Comparison of ENCODE assay signal across 25 cellular contexts in the genomic region with DNA sequence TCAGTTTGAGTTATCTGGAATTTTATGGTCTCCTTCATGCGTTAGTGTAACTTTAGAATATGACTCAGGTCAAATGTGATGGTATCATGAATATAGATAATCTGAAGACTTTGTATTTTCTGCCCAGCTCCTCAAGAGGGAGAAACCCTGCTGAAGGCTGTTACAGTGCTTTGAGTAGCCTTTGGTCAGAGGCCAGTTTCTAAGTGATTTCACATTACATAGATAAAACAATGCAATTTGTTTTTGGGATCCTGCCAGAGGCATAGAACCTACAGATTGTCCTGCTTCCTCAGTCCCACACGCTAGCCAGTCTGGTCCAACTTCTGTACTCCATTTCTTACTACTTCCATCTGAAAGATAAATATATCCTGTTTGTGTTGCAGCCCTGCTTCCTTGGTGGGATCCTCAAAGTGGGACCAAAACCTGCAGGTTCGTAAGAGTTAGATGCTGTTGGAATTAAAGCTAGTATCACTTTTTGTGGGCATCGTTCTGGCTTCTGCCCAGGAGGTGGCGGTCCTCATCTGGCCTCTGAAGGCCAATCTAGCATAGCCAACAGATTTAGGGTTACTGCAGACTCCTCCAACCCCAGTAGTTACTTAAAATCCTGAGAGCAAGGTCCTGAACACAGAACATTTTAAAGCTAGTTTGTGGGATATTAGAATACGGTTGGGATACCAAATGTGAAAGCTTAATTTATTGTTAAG.
A peak's percentile ranks its signal among the peaks of the same experiment; 100 is the strongest.
DNase-seq lines count a peak whose midpoint lies in the region.
"Had no signal": no experiment of that assay in that cellular context is flagged by ENCODE, and none has a peak within 500 bp of the region (broad histone marks: within the 10 kb centered on the region; RNA-seq: fewer than 3 reads in every experiment).

No MANE protein-coding gene starts in this region.

- no peak overlapping the region for H3K9ac ChIP-seq in trophoblast cell (ENCODE audit: low read length)
- H3K9ac ChIP-seq: GM23248 had no signal

- no peak overlapping the region for H3K4me3 ChIP-seq in trophoblast cell (ENCODE audit: low read depth, low read length)
- H3K4me3 ChIP-seq: GM23248, MG63, ovary, tibial artery had no signal

- no peaks in the 10 kb centered on the region for H3K36me3 Mint-ChIP-seq in activated CD4-positive, alpha-beta T cell treated with anti-CD3 and anti-CD28 coated beads, Interleukin-2, amount 10 ng/mL, durations not matched to agents 24 days and 14 days (ENCODE audit: low read depth)
- H3K36me3 Mint-ChIP-seq: naive thymus-derived CD8-positive, alpha-beta T cell had no signal

- H4K91ac ChIP-seq in trophoblast cell (ENCODE audit: low read depth, low read length) = peak overlapping the region; percentile 67

- H2AK5ac ChIP-seq in trophoblast cell (ENCODE audit: low read length) = peak overlapping the region; percentile 35

- H3K4me3 Mint-ChIP-seq in activated CD4-positive, alpha-beta T cell treated with anti-CD3 and anti-CD28 coated beads, Interleukin-2, amount 10 ng/mL, durations not matched to agents 24 days and 14 days = no peak overlapping the region
- H3K4me3 Mint-ChIP-seq: activated T-cell treated with anti-CD3 and anti-CD28 coated beads, Interleukin-2, amount 50 U/mL, for 72 hours; naive thymus-derived CD8-positive, alpha-beta T cell; stimulated activated naive CD8-positive, alpha-beta T cell treated with anti-CD3 and anti-CD28 coated beads, Interleukin-15, amount 100 ng/mL, for 72 hours had no signal

- no peaks in the 10 kb centered on the region for H3K79me2 ChIP-seq in trophoblast cell (ENCODE audit: control insufficient read depth, insufficient read depth, low read length, poor library complexity)

- peaks cover 3 to 9% of the 10 kb centered on the region in 2 experiments for H3K4me1 ChIP-seq in trophoblast cell (ENCODE audit: control insufficient read depth in 1 of 2, insufficient read depth in 2 of 2, low read length in 2 of 2)
- H3K4me1 ChIP-seq: tibial artery had no signal

- in situ Hi-C loops in SK-MEL-5 (cut with HindIII; ENCODE audit: low pct_unique_long_range_greater_than_20kb, low sequenced_read_pairs) = no loop called here

- peak overlapping the region; percentile 73 for H2BK12ac ChIP-seq in trophoblast cell (ENCODE audit: low read length)

- H2BK5ac ChIP-seq in trophoblast cell (ENCODE audit: low read depth, low read length, poor library complexity) = peak overlapping the region; percentile 64

- H2BK120ac ChIP-seq in trophoblast cell (ENCODE audit: insufficient read depth, low read length, poor library complexity) = peak overlapping the region; percentile 58

- no peak overlapping the region for H3K18ac ChIP-seq in trophoblast cell (ENCODE audit: low read length)

- no peaks in the 10 kb centered on the region for H3K9me3 Mint-ChIP-seq in activated CD4-positive, alpha-beta T cell treated with anti-CD3 and anti-CD28 coated beads, Interleukin-2, amount 10 ng/mL, durations not matched to agents 24 days and 14 days
- H3K9me3 Mint-ChIP-seq: activated T-cell treated with anti-CD3 and anti-CD28 coated beads, Interleukin-2, amount 50 U/mL, for 72 hours; naive thymus-derived CD8-positive, alpha-beta T cell; stimulated activated naive CD8-positive, alpha-beta T cell treated with anti-CD3 and anti-CD28 coated beads, Interleukin-15, amount 100 ng/mL, for 72 hours had no signal

- H3K4me1 Mint-ChIP-seq in activated CD4-positive, alpha-beta T cell treated with anti-CD3 and anti-CD28 coated beads, Interleukin-2, amount 10 ng/mL, durations not matched to agents 24 days and 14 days = no peaks in the 10 kb centered on the region
- H3K4me1 Mint-ChIP-seq: naive thymus-derived CD8-positive, alpha-beta T cell; stimulated activated naive CD8-positive, alpha-beta T cell treated with anti-CD3 and anti-CD28 coated beads, Interleukin-15, amount 100 ng/mL, for 72 hours had no signal

- H3K79me1 ChIP-seq in trophoblast cell (ENCODE audit: low read length) = peaks cover 12% of the 10 kb centered on the region

- no peak overlapping the region for H3K4me2 ChIP-seq in trophoblast cell (ENCODE audit: low read length)

- no peaks in the 10 kb centered on the region for H3K27me3 Mint-ChIP-seq in activated CD4-positive, alpha-beta T cell treated with anti-CD3 and anti-CD28 coated beads, Interleukin-2, amount 10 ng/mL, durations not matched to agents 24 days and 14 days
- H3K27me3 Mint-ChIP-seq: stimulated activated naive CD8-positive, alpha-beta T cell treated with anti-CD3 and anti-CD28 coated beads, Interleukin-15, amount 100 ng/mL, for 72 hours had no signal

- no peak overlapping the region for H3K4ac ChIP-seq in trophoblast cell (ENCODE audit: low read depth, low read length)

- intact Hi-C loops in activated CD4-positive, alpha-beta T cell treated with anti-CD3 and anti-CD28 coated beads, Interleukin-2, amount 10 ng/mL, durations not matched to agents 24 days and 14 days (cut with micrococcal nuclease) = no loop called here

- H3K14ac ChIP-seq in trophoblast cell (ENCODE audit: low read length) = peak overlapping the region; percentile 8

- no peak overlapping the region for H3K27ac ChIP-seq in trophoblast cell (ENCODE audit: low read depth, low read length)
- H3K27ac ChIP-seq: 22Rv1, GM23248, ovary, tibial artery had no signal

- no CpG with 5 or more reads among the region's 6 CpGs for WGBS in trophoblast cell (ENCODE audit: extremely low coverage, insufficient coverage, insufficient read length)

- H3K27ac Mint-ChIP-seq in activated CD4-positive, alpha-beta T cell treated with anti-CD3 and anti-CD28 coated beads, Interleukin-2, amount 10 ng/mL, durations not matched to agents 24 days and 14 days = no peak overlapping the region
- H3K27ac Mint-ChIP-seq: activated T-cell treated with anti-CD3 and anti-CD28 coated beads, Interleukin-2, amount 50 U/mL, for 72 hours; naive thymus-derived CD8-positive, alpha-beta T cell; stimulated activated naive CD8-positive, alpha-beta T cell treated with anti-CD3 and anti-CD28 coated beads, Interleukin-15, amount 100 ng/mL, for 72 hours had no signal

- H3K36me3 ChIP-seq in trophoblast cell (ENCODE audit: control insufficient read depth in 1 of 2, insufficient read depth in 2 of 2, low read length in 2 of 2) = no peaks in the 10 kb centered on the region
- H3K36me3 ChIP-seq: MG63, ovary, tibial artery had no signal

- DNase-seq in DMS79 treated with DMSO at 0.1 percent for 48 hours (lab: John Stamatoyannopoulos, UW) (peak; percentile 6), DMS79 (lab: John Stamatoyannopoulos, UW) (no peak), SK-MEL-5 (ENCODE audit: low read depth, low spot score) (peak; percentile 22), fibroblast of peridontal ligament (ENCODE audit: extremely low read depth) (peak; percentile 67), trophoblast cell (no peak), AG20443 (ENCODE audit: low spot score) (no peak), NCI-H2107 (lab: John Stamatoyannopoulos, UW) (no peak)
- no peak for DNase-seq in activated CD4-positive, alpha-beta T cell treated with anti-CD3 and anti-CD28 coated beads, Interleukin-2, amount 10 ng/mL, durations not matched to agents 24 days and 14 days
- DNase-seq: activated naive CD4-positive, alpha-beta T cell treated with anti-CD3 and anti-CD28 coated beads, Interleukin-2, amount 50 U/mL, for 16 hours; activated T-cell treated with anti-CD3 and anti-CD28 coated beads, Interleukin-2, amount 50 U/mL, for 72 hours; AML-193; anterior cingulate cortex; central memory CD4-positive, alpha-beta T cell; DMS53; GM23248; left cardiac atrium; MG63; naive thymus-derived CD8-positive, alpha-beta T cell; NCI-H1417 treated with DMSO at 0.1 percent for 48 hours; NCI-H2171; NCI-H526; ovary; stimulated activated naive CD8-positive, alpha-beta T cell treated with anti-CD3 and anti-CD28 coated beads, Interleukin-15, amount 100 ng/mL, for 72 hours; tibial artery had no signal

- H2AFZ ChIP-seq in trophoblast cell (ENCODE audit: insufficient read depth, low read length, poor library complexity) = no peak overlapping the region
- H2AFZ ChIP-seq: GM23248 had no signal

- no peaks in the 10 kb centered on the region for H3K27me3 ChIP-seq in trophoblast cell (ENCODE audit: insufficient read depth, low read length)
- H3K27me3 ChIP-seq: MG63, ovary, tibial artery had no signal

- H4K12ac ChIP-seq in trophoblast cell (ENCODE audit: low read depth, low read length) = no peak overlapping the region

- H3K9me3 ChIP-seq in trophoblast cell (ENCODE audit: insufficient read depth, low read depth, low read length) = no peaks in the 10 kb centered on the region
- H3K9me3 ChIP-seq: MG63, ovary, tibial artery had no signal

- H4K8ac ChIP-seq in trophoblast cell (ENCODE audit: low read depth, low read length) = no peak overlapping the region

- H3K23ac ChIP-seq in trophoblast cell (ENCODE audit: low read length) = no peak overlapping the region

Comparison
In these comparisons a context has a peak if more than half of its experiments do, and no peak if none do; other contexts are left out.
1. DNase-seq: peak in DMS79 treated with DMSO at 0.1 percent for 48 hours (single experiment), SK-MEL-5 (single experiment) and fibroblast of peridontal ligament (single experiment); none in DMS79 (single experiment), trophoblast cell (0 of 2), AG20443 (single experiment), NCI-H2107 (single experiment) and activated CD4-positive, alpha-beta T cell treated with anti-CD3 and anti-CD28 coated beads, Interleukin-2, amount 10 ng/mL, durations not matched to agents 24 days and 14 days (single experiment).